Comparison of ENCODE assay signal across 31 cellular contexts in the genomic region with DNA sequence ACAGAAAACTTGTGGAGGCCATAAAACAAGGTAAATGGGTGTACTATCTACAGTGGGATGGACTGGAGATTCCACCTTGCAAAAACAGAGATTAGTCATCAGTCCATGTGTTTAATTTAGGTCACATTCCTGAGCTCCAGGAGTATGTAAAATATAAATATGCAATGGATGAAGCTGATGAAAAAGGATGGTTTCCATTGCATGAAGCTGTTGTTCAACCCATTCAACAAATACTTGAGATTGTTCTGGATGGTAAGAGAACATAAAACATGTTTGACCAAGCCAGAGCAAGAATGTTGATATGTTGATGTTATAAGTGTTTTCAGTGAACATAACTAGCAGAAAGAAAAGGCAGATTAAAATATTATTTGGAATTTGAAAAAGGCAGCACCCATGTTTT. TPM values are rescaled to one million over a fixed set of nuclear protein-coding genes. Genes with fewer than 3 reads are reported as not detected.
"Had no signal": no experiment of that assay in that cellular context is flagged by ENCODE, and none has a peak within 500 bp of the region (broad histone marks: within the 10 kb centered on the region; RNA-seq: fewer than 3 reads in every experiment).

No MANE protein-coding gene starts in this region.

- H3K4me1 Mint-ChIP-seq: central memory CD8-positive, alpha-beta T cell; natural killer cell; T-helper 17 cell had no signal

- H3K27ac Mint-ChIP-seq: activated naive CD8-positive, alpha-beta T cell; natural killer cell; neural progenitor cell; T-helper 17 cell had no signal

- H3K9me3 Mint-ChIP-seq: central memory CD8-positive, alpha-beta T cell; natural killer cell; neural progenitor cell had no signal

- H3K36me3 ChIP-seq: esophagus squamous epithelium, heart right ventricle, lower lobe of right lung, neural progenitor cell, spleen, thoracic aorta, uterus, WERI-Rb-1 had no signal

- ATAC-seq: activated CD4-positive, CD25-positive, alpha-beta regulatory T cell treated with anti-CD3 and anti-CD28 coated beads, Interleukin-2, amount 50 U/mL, for 24 hours; heart right ventricle; left lobe of liver; natural killer cell; right cardiac atrium; stimulated activated naive CD8-positive, alpha-beta T cell treated with anti-CD3 and anti-CD28 coated beads, Interleukin-15, Interleukin-2, amounts not matched to agents 100 U/mL and 50 U/mL, for 24 hours; T-helper 17 cell had no signal

- H3K4me3 Mint-ChIP-seq: activated naive CD8-positive, alpha-beta T cell; central memory CD8-positive, alpha-beta T cell; natural killer cell; neural progenitor cell; T-helper 17 cell had no signal

- DNase-seq: activated CD4-positive, alpha-beta T cell treated with anti-CD3 and anti-CD28 coated beads for 48 hours; activated CD4-positive, alpha-beta T cell treated with anti-CD3 and anti-CD28 coated beads, Interleukin-2, amount 50 U/mL, for 48 hours; activated CD8-positive, alpha-beta memory T cell treated with anti-CD3 and anti-CD28 coated beads for 24 hours; activated effector memory CD4-positive, alpha-beta T cell treated with Interleukin-2 at 50 U/mL for 16 hours; activated naive CD4-positive, alpha-beta T cell treated with Interleukin-2 at 50 U/mL for 16 hours; effector CD8-positive, alpha-beta T cell; esophagus squamous epithelium; heart right ventricle; kidney glomerular epithelial cell; lower lobe of right lung; mesendoderm; natural killer cell; right cardiac atrium; spleen; stimulated activated naive CD8-positive, alpha-beta T cell treated with anti-CD3 and anti-CD28 coated beads, Interleukin-15, Interleukin-2, amounts not matched to agents 100 U/mL and 50 U/mL, for 24 hours; T-helper 17 cell; T1000; uterus; WERI-Rb-1 had no signal

- H3K4me3 ChIP-seq: esophagus squamous epithelium, heart right ventricle, lower lobe of right lung, neural progenitor cell, spleen, thoracic aorta, uterus had no signal

- H3K27ac ChIP-seq: epithelial cell of prostate, esophagus squamous epithelium, lower lobe of right lung, neural progenitor cell, spleen, thoracic aorta, uterus, WERI-Rb-1 had no signal

- H2AFZ ChIP-seq: neural progenitor cell had no signal

- H3K9ac ChIP-seq: neural progenitor cell had no signal

- H3K4me1 ChIP-seq: esophagus squamous epithelium, lower lobe of right lung, spleen, uterus had no signal

- H3K27me3 ChIP-seq: heart right ventricle, neural progenitor cell, uterus had no signal

- H3K9me3 ChIP-seq: esophagus squamous epithelium, heart right ventricle, lower lobe of right lung, spleen, thoracic aorta, uterus had no signal

- H3K36me3 Mint-ChIP-seq: activated naive CD8-positive, alpha-beta T cell; natural killer cell; neural progenitor cell had no signal

RNA-seq across cellular contexts. Expression of gene ASB15, which starts 14.6 kb away (rescaled TPM):
- total RNA-seq: bronchial epithelial cell, dermis microvascular lymphatic vessel endothelial cell, esophagus squamous epithelium, glomerular endothelial cell, left lobe of liver, lower lobe of right lung, mononuclear cell, natural killer cell, omental fat pad, spleen, T-helper 17 cell, thoracic aorta, uterus had no signal

RNA-seq across cellular contexts. Expression of gene LMOD2, which starts 39.4 kb away (rescaled TPM):
- total RNA-seq: bronchial epithelial cell, dermis microvascular lymphatic vessel endothelial cell, esophagus squamous epithelium, glomerular endothelial cell, lower lobe of right lung, mononuclear cell, natural killer cell, omental fat pad, spleen, T-helper 17 cell, thoracic aorta had no signal
